In the genomic region with DNA sequence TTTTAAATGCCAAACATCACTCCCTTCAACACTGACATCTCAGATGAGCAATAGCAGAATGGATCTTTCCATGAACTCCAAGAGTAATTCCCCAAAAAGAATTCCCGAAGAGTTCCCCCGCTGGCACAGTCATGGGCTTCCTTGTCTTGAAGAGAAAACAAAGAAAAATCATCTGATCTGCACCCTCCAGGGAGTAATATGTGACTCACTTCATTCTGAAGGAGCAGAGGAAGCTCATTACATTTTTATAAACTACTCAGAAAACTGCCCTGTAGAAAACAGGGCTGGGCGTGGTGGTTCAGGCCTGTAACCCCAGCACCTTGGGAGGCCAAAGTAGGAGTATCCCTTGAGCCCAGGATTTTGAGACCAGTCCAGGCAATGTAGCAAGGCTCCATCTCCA, we compare ENCODE assay signal across 15 cellular contexts. TPM values are rescaled to one million over a fixed set of nuclear protein-coding genes. Genes with fewer than 3 reads are reported as not detected.
A peak's percentile ranks its signal among the peaks of the same experiment; 100 is the strongest.
DNase-seq lines count a peak whose midpoint lies in the region; ATAC-seq, FAIRE-seq and TF ChIP-seq lines count a peak whose summit lies in the region.
"Had no signal": no experiment of that assay in that cellular context is flagged by ENCODE, and none has a peak within 500 bp of the region (broad histone marks: within the 10 kb centered on the region; RNA-seq: fewer than 3 reads in every experiment).

No MANE protein-coding gene starts in this region.

- H3K79me2 ChIP-seq in PC-3 (ENCODE audit: low read length) (peaks cover 6% of the 10 kb centered on the region; the same call in 1 of the 2 replicates), neural progenitor cell (ENCODE audit: low read depth) (peaks cover 21% of the 10 kb centered on the region)

- DNase-seq in PC-3, result peak; percentile 75
- DNase-seq in neural progenitor cell (ENCODE audit: low spot score), result no peak
- no peak for DNase-seq in COR-L47 (lab: John Stamatoyannopoulos, UW)
- no peak for DNase-seq in heart left ventricle
- DNase-seq: aorta; KG1; NCI-H446; stimulated activated CD8-positive, alpha-beta memory T cell treated with anti-CD3 and anti-CD28 coated beads, Interleukin-4, amount 100 ng/mL, for 48 hours; T-helper 1 cell had no signal

- H3K36me3 Mint-ChIP-seq in neural progenitor cell, result peaks cover 1% of the 10 kb centered on the region
- H3K36me3 Mint-ChIP-seq in activated T-helper 17 cell treated with anti-CD3 and anti-CD28 coated beads, Interleukin-2, amount 50 U/mL, for 72 hours (ENCODE audit: low read depth), result no peaks in the 10 kb centered on the region
- H3K36me3 Mint-ChIP-seq: mesothelial cell of epicardium had no signal

- intact Hi-C loops in PC-3 (cut with micrococcal nuclease) (no loop called here), heart left ventricle (cut with DNase I) (no loop called here)

- no peak overlapping the region for H3K4me3 Mint-ChIP-seq in neural progenitor cell
- H3K4me3 Mint-ChIP-seq in activated T-helper 17 cell treated with anti-CD3 and anti-CD28 coated beads, Interleukin-2, amount 50 U/mL, for 72 hours, result no peak overlapping the region
- H3K4me3 Mint-ChIP-seq: mesothelial cell of epicardium had no signal

- H3K27ac ChIP-seq in BLaER1 treated with 17β-estradiol and CSF1 and Interleukin-3, amounts not matched to agents 10 nM and 100 nM, result peak overlapping the region in 7 of 11 experiments; percentile 3 to 41 (median 33); a peak in 11 of 22 replicates
- H3K27ac ChIP-seq in PC-3 (ENCODE audit: low read length) (peak overlapping the region; percentile 67), neural progenitor cell (no peak overlapping the region), heart left ventricle (no peak overlapping the region)

- no peaks in the 10 kb centered on the region for H3K9me2 ChIP-seq in PC-3 (replicated peaks; ENCODE audit: low read length)

- peak overlapping the region in 3 of 11 experiments; percentile 5 to 25 (median 8); a peak in 3 of 22 replicates for H3K9ac ChIP-seq in BLaER1 treated with 17β-estradiol and CSF1 and Interleukin-3, amounts not matched to agents 10 nM and 100 nM
- H3K9ac ChIP-seq in PC-3 (ENCODE audit: low read length) (no peak overlapping the region), neural progenitor cell (no peak overlapping the region)

- no peaks in the 10 kb centered on the region for H3K9me3 Mint-ChIP-seq in neural progenitor cell
- no peaks in the 10 kb centered on the region for H3K9me3 Mint-ChIP-seq in activated T-helper 17 cell treated with anti-CD3 and anti-CD28 coated beads, Interleukin-2, amount 50 U/mL, for 72 hours
- H3K9me3 Mint-ChIP-seq: mesothelial cell of epicardium had no signal

- no peak overlapping the region for H2AFZ ChIP-seq in PC-3 (ENCODE audit: low read length)
- H2AFZ ChIP-seq in neural progenitor cell (replicated peaks), result no peak overlapping the region

- TF ChIP-seq CTCF in PC-3 (conservative IDR thresholded peaks at IDR 0.05; ENCODE audit: low read depth, low read length) (no peak), neural progenitor cell (IDR thresholded peaks at IDR 0.05) (no peak), heart left ventricle (IDR thresholded peaks at IDR 0.05) (no peak)

- H3K4me1 Mint-ChIP-seq in neural progenitor cell, result peaks cover 56% of the 10 kb centered on the region
- no peaks in the 10 kb centered on the region for H3K4me1 Mint-ChIP-seq in activated T-helper 17 cell treated with anti-CD3 and anti-CD28 coated beads, Interleukin-2, amount 50 U/mL, for 72 hours

- peak overlapping the region; percentile 59 to 93 (median 88) for H3K4me2 ChIP-seq in BLaER1 treated with 17β-estradiol and CSF1 and Interleukin-3, amounts not matched to agents 10 nM and 100 nM
- peak overlapping the region; percentile 47 for H3K4me2 ChIP-seq in PC-3 (ENCODE audit: low read length)
- H3K4me2 ChIP-seq in neural progenitor cell, result no peak overlapping the region

- 56 to 72% (median 64%) methylated on average over 3 of the region's 3 CpGs for WGBS in heart left ventricle, 4 donors

- peak overlapping the region; percentile 95 for H3K27ac Mint-ChIP-seq in neural progenitor cell
- no peak overlapping the region for H3K27ac Mint-ChIP-seq in activated T-helper 17 cell treated with anti-CD3 and anti-CD28 coated beads, Interleukin-2, amount 50 U/mL, for 72 hours
- H3K27ac Mint-ChIP-seq: mesothelial cell of epicardium had no signal

- H3K9me3 ChIP-seq in BLaER1 treated with 17β-estradiol and CSF1 and Interleukin-3, amounts not matched to agents 10 nM and 100 nM (replicated peaks in 1 of 11), result no peaks in the 10 kb centered on the region
- H3K9me3 ChIP-seq in PC-3 (ENCODE audit: low read length), result no peaks in the 10 kb centered on the region
- H3K9me3 ChIP-seq in neural progenitor cell (ENCODE audit: low read depth), result no peaks in the 10 kb centered on the region
- no peaks in the 10 kb centered on the region for H3K9me3 ChIP-seq in heart left ventricle

- POLR2A ChIA-PET in PC-3 (lab: Charles Lee; ENCODE audit: unreplicated experiment), result no interaction called here

- no peak for TF ChIP-seq POLR2A in heart left ventricle (IDR thresholded peaks at IDR 0.05)

- H3F3A ChIP-seq in PC-3 (ENCODE audit: low read length, unreplicated experiment) (peaks cover 3% of the 10 kb centered on the region), neural progenitor cell (ENCODE audit: low read depth) (peaks cover 36% of the 10 kb centered on the region)

- H3K4me1 ChIP-seq in BLaER1 treated with 17β-estradiol and CSF1 and Interleukin-3, amounts not matched to agents 10 nM and 100 nM, result peaks cover 80 to 96% (median 94%) of the 10 kb centered on the region in 10 experiments
- H3K4me1 ChIP-seq in PC-3 (ENCODE audit: insufficient read depth, low read length) (peaks cover 25% of the 10 kb centered on the region), neural progenitor cell (peaks cover 40% of the 10 kb centered on the region), heart left ventricle (no peaks in the 10 kb centered on the region)

- H4K20me1 ChIP-seq in BLaER1 treated with 17β-estradiol and CSF1 and Interleukin-3, amounts not matched to agents 10 nM and 100 nM, result peaks cover 0 to 13% (median 0%) of the 10 kb centered on the region in 11 experiments; a peak in 2 of 22 replicates
- no peaks in the 10 kb centered on the region for H4K20me1 ChIP-seq in PC-3 (ENCODE audit: low read length)
- H4K20me1 ChIP-seq in neural progenitor cell (ENCODE audit: low read depth), result peaks cover 9% of the 10 kb centered on the region

- CTCF ChIA-PET in PC-3 (lab: Charles Lee), result no interaction called here

- peaks cover 0 to 25% (median 0%) of the 10 kb centered on the region in 11 experiments; a peak in 6 of 22 replicates for H3K27me3 ChIP-seq in BLaER1 treated with 17β-estradiol and CSF1 and Interleukin-3, amounts not matched to agents 10 nM and 100 nM
- H3K27me3 ChIP-seq in PC-3 (ENCODE audit: low read length) (no peaks in the 10 kb centered on the region), neural progenitor cell (no peaks in the 10 kb centered on the region), heart left ventricle (peaks cover 0 to 11% (median 0%) of the 10 kb centered on the region in 9 donors)

- H3K4me3 ChIP-seq in BLaER1 treated with 17β-estradiol and CSF1 and Interleukin-3, amounts not matched to agents 10 nM and 100 nM, result no peak overlapping the region
- no peak overlapping the region; the same call in 1 of the 2 replicates for H3K4me3 ChIP-seq in PC-3 (ENCODE audit: low read length)
- no peak overlapping the region for H3K4me3 ChIP-seq in neural progenitor cell
- H3K4me3 ChIP-seq in heart left ventricle, result no peak overlapping the region
- H3K4me3 ChIP-seq: skin epidermis had no signal

- H3K27me3 Mint-ChIP-seq in neural progenitor cell (ENCODE audit: insufficient read depth, low read depth), result no peaks in the 10 kb centered on the region
- peaks cover 14% of the 10 kb centered on the region for H3K27me3 Mint-ChIP-seq in activated T-helper 17 cell treated with anti-CD3 and anti-CD28 coated beads, Interleukin-2, amount 50 U/mL, for 72 hours

- ATAC-seq in PC-3 (peak; percentile 93), heart left ventricle (no peak), HG03045 (IDR thresholded peaks at IDR 0.05; ENCODE audit: unreplicated experiment) (no peak)
- no peak for ATAC-seq in activated T-helper 17 cell treated with anti-CD3 and anti-CD28 coated beads, Interleukin-2, amount 50 U/mL, for 72 hours (replicated peaks)

- no peaks in the 10 kb centered on the region for H3K36me3 ChIP-seq in BLaER1 treated with 17β-estradiol and CSF1 and Interleukin-3, amounts not matched to agents 10 nM and 100 nM
- H3K36me3 ChIP-seq in PC-3 (ENCODE audit: low read depth, low read length), result no peaks in the 10 kb centered on the region
- H3K36me3 ChIP-seq in neural progenitor cell, result no peaks in the 10 kb centered on the region
- H3K36me3 ChIP-seq in heart left ventricle, result no peaks in the 10 kb centered on the region

- BruUV-seq in PC-3 (replicated peaks; lab: Mats Ljungman, UMichigan), result no TSS peak

- FAIRE-seq in endometrium (lab: Jason Lieb, UNC), result peak; percentile 71

RNA-seq across cellular contexts. Expression of a gene that starts 35.7 kb away (rescaled TPM):
- total RNA-seq in PC-3 (2014; rRNA removed) (14.2 and 19.3 TPM in 2 replicates), neural progenitor cell (ENCODE audit: low replicate concordance) (12.3 and 18.0 TPM in 2 replicates), heart left ventricle (10 to 100 TPM in 7 of 9 donors, 1 to 10 TPM in 2; 8.1 to 15.8 (median 12.6) TPM)
- 1 to 10 TPM; 5.9 to 6.9 TPM for polyA plus RNA-seq in heart left ventricle
- total RNA-seq in activated T-helper 17 cell treated with anti-CD3 and anti-CD28 coated beads, Interleukin-2, amount 50 U/mL, for 72 hours, result under 1 TPM; 0.32 to 0.48 TPM

Comparison
In these comparisons a context has a peak if more than half of its experiments do, and no peak if none do; other contexts are left out.
1. H3K27ac ChIP-seq: peak in BLaER1 treated with 17β-estradiol and CSF1 and Interleukin-3, amounts not matched to agents 10 nM and 100 nM (7 of 11) and PC-3 (single experiment); none in neural progenitor cell (single experiment) and heart left ventricle (0 of 12).